ENCODE assay signal across 2 cellular contexts in the genomic region with DNA sequence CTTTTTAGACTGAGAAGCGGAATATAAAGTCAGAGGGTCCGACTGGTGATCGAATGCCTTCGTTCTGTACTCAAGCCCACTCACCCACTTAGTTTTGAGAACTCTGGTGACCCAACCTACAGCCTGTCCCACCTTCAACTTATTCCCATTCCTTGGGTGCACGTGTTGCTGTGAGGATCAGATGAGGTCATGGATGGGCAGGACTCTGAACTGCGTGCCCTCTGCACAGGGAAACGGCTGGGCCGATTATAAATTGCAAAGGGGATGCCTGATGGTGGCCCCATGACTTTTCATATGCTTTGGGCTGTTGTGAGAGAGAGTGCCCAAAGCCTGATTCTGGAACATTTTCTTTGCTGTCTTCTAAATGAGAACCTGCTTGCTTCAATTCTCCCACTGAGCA.
TF ChIP-seq lines count a peak whose summit lies in the region.

No MANE protein-coding gene starts in this region.

TF ChIP-seq in IMR-90, 13 proteins besides CTCF, POLR2A, EP300 and RAD21:
- TF ChIP-seq RFX5 (IDR thresholded peaks at IDR 0.05; ENCODE audit: low read depth, low read length): no peak
- no peak for TF ChIP-seq MAZ (IDR thresholded peaks at IDR 0.05; ENCODE audit: borderline replicate concordance, low read depth, low read length)
- TF ChIP-seq MXI1 (IDR thresholded peaks at IDR 0.05; ENCODE audit: borderline replicate concordance, low read depth, low read length): no peak
- no peak for TF ChIP-seq CHD1 (IDR thresholded peaks at IDR 0.05; ENCODE audit: low read depth, low read length)
TF ChIP-seq in IMR-90: peak in this region for 0.

TF ChIP-seq in K562, 482 proteins besides CTCF, POLR2A, EP300 and RAD21:
- TF ChIP-seq L3MBTL2 (IDR thresholded peaks at IDR 0.05): 0 out of 2 replicates have a peak, but pooled peaks have one; percentile 10
- TF ChIP-seq, protein P1, sequence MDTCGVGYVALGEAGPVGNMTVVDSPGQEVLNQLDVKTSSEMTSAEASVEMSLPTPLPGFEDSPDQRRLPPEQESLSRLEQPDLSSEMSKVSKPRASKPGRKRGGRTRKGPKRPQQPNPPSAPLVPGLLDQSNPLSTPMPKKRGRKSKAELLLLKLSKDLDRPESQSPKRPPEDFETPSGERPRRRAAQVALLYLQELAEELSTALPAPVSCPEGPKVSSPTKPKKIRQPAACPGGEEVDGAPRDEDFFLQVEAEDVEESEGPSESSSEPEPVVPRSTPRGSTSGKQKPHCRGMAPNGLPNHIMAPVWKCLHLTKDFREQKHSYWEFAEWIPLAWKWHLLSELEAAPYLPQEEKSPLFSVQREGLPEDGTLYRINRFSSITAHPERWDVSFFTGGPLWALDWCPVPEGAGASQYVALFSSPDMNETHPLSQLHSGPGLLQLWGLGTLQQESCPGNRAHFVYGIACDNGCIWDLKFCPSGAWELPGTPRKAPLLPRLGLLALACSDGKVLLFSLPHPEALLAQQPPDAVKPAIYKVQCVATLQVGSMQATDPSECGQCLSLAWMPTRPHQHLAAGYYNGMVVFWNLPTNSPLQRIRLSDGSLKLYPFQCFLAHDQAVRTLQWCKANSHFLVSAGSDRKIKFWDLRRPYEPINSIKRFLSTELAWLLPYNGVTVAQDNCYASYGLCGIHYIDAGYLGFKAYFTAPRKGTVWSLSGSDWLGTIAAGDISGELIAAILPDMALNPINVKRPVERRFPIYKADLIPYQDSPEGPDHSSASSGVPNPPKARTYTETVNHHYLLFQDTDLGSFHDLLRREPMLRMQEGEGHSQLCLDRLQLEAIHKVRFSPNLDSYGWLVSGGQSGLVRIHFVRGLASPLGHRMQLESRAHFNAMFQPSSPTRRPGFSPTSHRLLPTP (IDR thresholded peaks at IDR 0.05; ENCODE audit: borderline replicate concordance, extremely low read depth, insufficient read length): no peak
TF ChIP-seq in K562: peak in this region for 1.
